Comparison of ENCODE assay signal across 1 cellular context in genomic region chr6:138507977-138508675, GRCh38.
TF ChIP-seq lines count a peak whose summit lies in the region.

No MANE protein-coding gene starts in this region.

TF ChIP-seq in H1, 55 proteins besides CTCF, POLR2A, EP300 and RAD21:
- TF ChIP-seq JUN (IDR thresholded peaks at IDR 0.05; ENCODE audit: low read depth, low read length) = no peak
- TF ChIP-seq HDAC2 (IDR thresholded peaks at IDR 0.05; ENCODE audit: borderline replicate concordance in 1 of 2, low read depth in 2 of 2, low read length in 2 of 2) = no peak
- TF ChIP-seq CBX8 (IDR thresholded peaks at IDR 0.05; ENCODE audit: borderline replicate concordance, low read depth, low read length) = no peak
- TF ChIP-seq ASH2L (IDR thresholded peaks at IDR 0.05; ENCODE audit: low read length) = no peak
- TF ChIP-seq RFX5 (IDR thresholded peaks at IDR 0.05; ENCODE audit: borderline replicate concordance, low read depth, low read length) = no peak
- TF ChIP-seq SAP30 (IDR thresholded peaks at IDR 0.05; ENCODE audit: insufficient read depth, insufficient replicate concordance, low read length) = no peak
- no peak for TF ChIP-seq SIX5 (IDR thresholded peaks at IDR 0.05; ENCODE audit: low read depth, low read length)
- TF ChIP-seq SRF (IDR thresholded peaks at IDR 0.05; ENCODE audit: low read depth, low read length) = no peak
- TF ChIP-seq MAFK (IDR thresholded peaks at IDR 0.05; ENCODE audit: low read depth, low read length) = no peak
- no peak for TF ChIP-seq EZH2 (IDR thresholded peaks at IDR 0.05; ENCODE audit: low read depth, low read length, severe bottlenecking)
